ENCODE assay signal across 9 cellular contexts in genomic region chr9:123749580-123750202, GRCh38.
DNase-seq lines count a peak whose midpoint lies in the region; ATAC-seq and TF ChIP-seq lines count a peak whose summit lies in the region.
"Had no signal": no experiment of that assay in that cellular context is flagged by ENCODE, and none has a peak within 500 bp of the region (broad histone marks: within the 10 kb centered on the region; RNA-seq: fewer than 3 reads in every experiment).

No MANE protein-coding gene starts in this region.

- DNase-seq in NCI-H510A treated with DMSO at 0.1 percent for 48 hours (lab: John Stamatoyannopoulos, UW) (peak; percentile 29), NCI-H510A (lab: John Stamatoyannopoulos, UW) (no peak), SK-MEL-5 (ENCODE audit: low read depth, low spot score) (peak; percentile 36), T1000 (lab: John Stamatoyannopoulos, UW) (no peak), cardiac septum (ENCODE audit: low spot score) (no peak)

- no peaks in the 10 kb centered on the region for H3K9me3 ChIP-seq in neutrophil
- H3K9me3 ChIP-seq: SJSA1 had no signal

- H3K4me1 ChIP-seq in neutrophil (ENCODE audit: control insufficient read depth in 1 of 2, insufficient read depth in 1 of 2, low read depth in 1 of 2, low read length in 1 of 2), result peaks cover 4 to 12% of the 10 kb centered on the region in 2 experiments

- in situ Hi-C loops in SK-MEL-5 (cut with HindIII; ENCODE audit: low pct_unique_long_range_greater_than_20kb, low sequenced_read_pairs), result no loop called here

- H3K4me3 ChIP-seq in neutrophil (ENCODE audit: low read depth in 1 of 2, low read length in 1 of 2), result no peak overlapping the region
- H3K4me3 ChIP-seq: SJSA1 had no signal

- no peak for TF ChIP-seq CTCF in neutrophil (IDR thresholded peaks at IDR 0.05)

- ATAC-seq in HG02973 (IDR thresholded peaks at IDR 0.05; ENCODE audit: unreplicated experiment), result peak; percentile 69
- ATAC-seq in GM21576 (IDR thresholded peaks at IDR 0.05; ENCODE audit: unreplicated experiment), result no peak

- H3K36me3 ChIP-seq in neutrophil, result no peaks in the 10 kb centered on the region
- H3K36me3 ChIP-seq: SJSA1 had no signal

- H3K27ac ChIP-seq in neutrophil, result peak overlapping the region; percentile 13
- H3K27ac ChIP-seq: SJSA1 had no signal

- no peaks in the 10 kb centered on the region for H3K27me3 ChIP-seq in neutrophil
- H3K27me3 ChIP-seq: SJSA1 had no signal

- intact Hi-C loops in cardiac septum (cut with DNase I), result no loop called here

Comparison
In these comparisons a context has a peak if more than half of its experiments do, and no peak if none do; other contexts are left out.
1. DNase-seq: peak in NCI-H510A treated with DMSO at 0.1 percent for 48 hours (single experiment) and SK-MEL-5 (single experiment); none in NCI-H510A (single experiment), T1000 (single experiment) and cardiac septum (single experiment).